Comparison of ENCODE assay signal across 8 cellular contexts in genomic region chr17:62423647-62424461, GRCh38. TPM values are rescaled to one million over a fixed set of nuclear protein-coding genes. Genes with fewer than 3 reads are reported as not detected.
DNase-seq lines count a peak whose midpoint lies in the region; ATAC-seq, FAIRE-seq and TF ChIP-seq lines count a peak whose summit lies in the region.
"Not testable (repeated sequence)": the region's sequence is repeated elsewhere in the genome, so short reads cannot be mapped to it uniquely, and the experiment has no call there.

TSS of gene METTL2A (plus strand) at chr17:62423897. CDS start at chr17:62423903, 6 bp downstream.

- H3K79me2 ChIP-seq in HepG2 (ENCODE audit: insufficient read depth, low read length) = not testable (repeated sequence)

- H3K27me3 Mint-ChIP-seq in CD4-positive, CD25-positive, alpha-beta regulatory T cell; activated CD4-positive, alpha-beta T cell treated with anti-CD3 and anti-CD28 coated beads, Interleukin-2, amount 10 ng/mL, durations not matched to agents 24 days and 14 days; dendritic cell treated with granulocyte-macrophage colony-stimulating factor and Interleukin-4, amounts not matched to agents 40 ng/mL and 50 ng/mL, for 4 days: not testable (repeated sequence)

- peak; percentile 78 to 93 (median 81) for DNase-seq in CD4-positive, CD25-positive, alpha-beta regulatory T cell
- peak; percentile 88 for DNase-seq in NCI-H526 treated with DMSO at 0.1 percent for 48 hours (lab: John Stamatoyannopoulos, UW)
- peak; percentile 96 for DNase-seq in activated CD4-positive, alpha-beta T cell treated with anti-CD3 and anti-CD28 coated beads, Interleukin-2, amount 10 ng/mL, durations not matched to agents 24 days and 14 days
- DNase-seq in HepG2 (ENCODE audit: low spot score) = peak; percentile 94
- peak; percentile 80 to 83 for DNase-seq in stimulated activated CD4-positive, alpha-beta T cell treated with anti-CD3 and anti-CD28 coated beads, Interleukin-2, amount 100 ng/mL, for 48 hours

- H3K36me3 Mint-ChIP-seq in CD4-positive, CD25-positive, alpha-beta regulatory T cell = not testable (repeated sequence)
- H3K36me3 Mint-ChIP-seq in activated CD4-positive, alpha-beta T cell treated with anti-CD3 and anti-CD28 coated beads, Interleukin-2, amount 10 ng/mL, durations not matched to agents 24 days and 14 days (ENCODE audit: low read depth) = peaks cover 22% of the 10 kb centered on the region
- H3K36me3 Mint-ChIP-seq in dendritic cell treated with granulocyte-macrophage colony-stimulating factor and Interleukin-4, amounts not matched to agents 40 ng/mL and 50 ng/mL, for 4 days (ENCODE audit: low read depth) = peaks cover 29% of the 10 kb centered on the region

- H3K4me3 Mint-ChIP-seq in CD4-positive, CD25-positive, alpha-beta regulatory T cell = peak within 1 kb of the TSS; percentile 92 to 100 (median 99)
- peak within 1 kb of the TSS; percentile 91 for H3K4me3 Mint-ChIP-seq in activated CD4-positive, alpha-beta T cell treated with anti-CD3 and anti-CD28 coated beads, Interleukin-2, amount 10 ng/mL, durations not matched to agents 24 days and 14 days
- peak within 1 kb of the TSS; percentile 88 for H3K4me3 Mint-ChIP-seq in dendritic cell treated with granulocyte-macrophage colony-stimulating factor and Interleukin-4, amounts not matched to agents 40 ng/mL and 50 ng/mL, for 4 days

- H3K9me3 Mint-ChIP-seq in CD4-positive, CD25-positive, alpha-beta regulatory T cell; activated CD4-positive, alpha-beta T cell treated with anti-CD3 and anti-CD28 coated beads, Interleukin-2, amount 10 ng/mL, durations not matched to agents 24 days and 14 days; dendritic cell treated with granulocyte-macrophage colony-stimulating factor and Interleukin-4, amounts not matched to agents 40 ng/mL and 50 ng/mL, for 4 days: not testable (repeated sequence)

- not testable (repeated sequence) for BruUV-seq in HepG2 (replicated peaks; lab: Mats Ljungman, UMichigan)

- peak; percentile 81 to 87 for TF ChIP-seq POLR2A in HepG2 (IDR thresholded peaks at IDR 0.05; ENCODE audit: insufficient read depth in 1 of 2, low read depth in 2 of 2, low read length in 2 of 2)

- H3K4me3 ChIP-seq in CD4-positive, CD25-positive, alpha-beta regulatory T cell (ENCODE audit: low read depth, low read length) = peak within 1 kb of the TSS; percentile 79
- peak within 1 kb of the TSS; percentile 86 to 96 (median 88) for H3K4me3 ChIP-seq in HepG2 (replicated peaks in 1 of 3; ENCODE audit: insufficient read depth in 1 of 3, low read depth in 2 of 3, low read length in 3 of 3)

- in situ Hi-C loops in HepG2 (cut with HindIII; ENCODE audit: extremely low pct_ligation_motif_present, low pct_unique_long_range_greater_than_20kb) = not testable (repeated sequence)

- peak in 1 of 2 experiments; percentile 29; a peak in 1 of 4 replicates for TF ChIP-seq EP300 in HepG2 (IDR thresholded peaks at IDR 0.05; ENCODE audit: low read depth in 2 of 2, low read length in 2 of 2)
- TF ChIP-seq EP300 in HepG2 (CRISPR knock-in tag; IDR thresholded peaks at IDR 0.05; ENCODE audit: borderline replicate concordance) = not testable (repeated sequence)

- CTCF ChIA-PET in HepG2 (lab: Yijun Ruan, JAX; ENCODE audit: low intra/inter-chr PET ratio, low total read pairs) = not testable (repeated sequence)

- TF ChIP-seq CTCF in HepG2 (CRISPR knock-in tag; IDR thresholded peaks at IDR 0.05) = peak; percentile 76

- 1% methylated on average over 51 of the region's 58 CpGs for WGBS in HepG2 (ENCODE audit: low lambda C conversion rate)

- peak within 1 kb of the TSS; percentile 65 for H3K27ac ChIP-seq in CD4-positive, CD25-positive, alpha-beta regulatory T cell (ENCODE audit: insufficient read depth, low read length, poor library complexity, severe bottlenecking)
- peak within 1 kb of the TSS; percentile 77 for H3K27ac ChIP-seq in HepG2 (ENCODE audit: extremely low read length, insufficient read depth, low read length)

- not testable (repeated sequence) for H3K9me3 ChIP-seq in CD4-positive, CD25-positive, alpha-beta regulatory T cell (ENCODE audit: control insufficient read depth in 2 of 2, low read length in 2 of 2); HepG2 (ENCODE audit: low read length)

- peak within 1 kb of the TSS; percentile 89 for H3K4me2 ChIP-seq in HepG2 (ENCODE audit: low read depth, low read length)

- peak within 1 kb of the TSS; percentile 80 for H3K9ac ChIP-seq in HepG2 (ENCODE audit: insufficient read depth, low read depth, low read length)

- intact Hi-C loops in activated CD4-positive, alpha-beta T cell treated with anti-CD3 and anti-CD28 coated beads, Interleukin-2, amount 10 ng/mL, durations not matched to agents 24 days and 14 days (cut with micrococcal nuclease) = loop anchor here (2.0 kb wide), 1 partner anchor 55 kb away; the partner anchor contains the start of gene TLK2
- intact Hi-C loops in dendritic cell treated with granulocyte-macrophage colony-stimulating factor and Interleukin-4, amounts not matched to agents 40 ng/mL and 50 ng/mL, for 4 days (cut with micrococcal nuclease) = loop anchor here (5.0 kb wide), 1 partner anchor 63 kb away; no protein-coding TSS in a partner anchor
- intact Hi-C loops in HepG2 (cut with micrococcal nuclease; ENCODE audit: unreplicated experiment) = loop anchor here (5.0 kb wide), 1 partner anchor 48 kb away; no protein-coding TSS in a partner anchor

- ATAC-seq in CD4-positive, CD25-positive, alpha-beta regulatory T cell (ENCODE audit: low read depth in 2 of 2) = peak; percentile 95 to 97
- ATAC-seq in GM19372 (IDR thresholded peaks at IDR 0.05; ENCODE audit: low read depth, unreplicated experiment) (peak; percentile 87), HG03521 (IDR thresholded peaks at IDR 0.05; ENCODE audit: unreplicated experiment) (peak; percentile 91), HepG2 (peak; percentile 94)

- not testable (repeated sequence) for H4K20me1 ChIP-seq in HepG2 (ENCODE audit: insufficient read depth, low read length)

- peaks cover 19 to 34% (median 25%) of the 10 kb centered on the region in 4 donors for H3K4me1 Mint-ChIP-seq in CD4-positive, CD25-positive, alpha-beta regulatory T cell
- H3K4me1 Mint-ChIP-seq in activated CD4-positive, alpha-beta T cell treated with anti-CD3 and anti-CD28 coated beads, Interleukin-2, amount 10 ng/mL, durations not matched to agents 24 days and 14 days = peaks cover 19% of the 10 kb centered on the region
- H3K4me1 Mint-ChIP-seq in dendritic cell treated with granulocyte-macrophage colony-stimulating factor and Interleukin-4, amounts not matched to agents 40 ng/mL and 50 ng/mL, for 4 days (ENCODE audit: low read depth) = peaks cover 19% of the 10 kb centered on the region

- peak within 1 kb of the TSS; percentile 70 for H2AFZ ChIP-seq in HepG2 (ENCODE audit: low read length)

- POLR2A ChIA-PET in HepG2 (lab: Yijun Ruan, JAX) = not testable (repeated sequence)

- FAIRE-seq in HepG2 (lab: Jason Lieb, UNC) = peak; percentile 87

- H3K36me3 ChIP-seq in CD4-positive, CD25-positive, alpha-beta regulatory T cell (ENCODE audit: control insufficient read depth, insufficient read depth, low read length) = not testable (repeated sequence)
- peaks cover 0 to 12% of the 10 kb centered on the region in 2 experiments; a peak in 2 of 5 replicates for H3K36me3 ChIP-seq in HepG2 (replicated peaks in 1 of 2; ENCODE audit: control insufficient read depth in 1 of 2, insufficient read depth in 2 of 2, low read length in 2 of 2)

- peak; percentile 58; the same call in 1 of the 2 replicates for TF ChIP-seq RAD21 in HepG2 (CRISPR knock-in tag; IDR thresholded peaks at IDR 0.05)

- peaks cover 13% of the 10 kb centered on the region for H3K4me1 ChIP-seq in CD4-positive, CD25-positive, alpha-beta regulatory T cell (ENCODE audit: control insufficient read depth, insufficient read depth, low read length, poor library complexity, severe bottlenecking)
- peaks cover 20% of the 10 kb centered on the region; the same call in 1 of the 2 replicates for H3K4me1 ChIP-seq in HepG2 (ENCODE audit: insufficient read depth, low read length)

- H3K27ac Mint-ChIP-seq in CD4-positive, CD25-positive, alpha-beta regulatory T cell = peak within 1 kb of the TSS; percentile 89 to 96 (median 94)
- H3K27ac Mint-ChIP-seq in activated CD4-positive, alpha-beta T cell treated with anti-CD3 and anti-CD28 coated beads, Interleukin-2, amount 10 ng/mL, durations not matched to agents 24 days and 14 days = peak within 1 kb of the TSS; percentile 90
- H3K27ac Mint-ChIP-seq in dendritic cell treated with granulocyte-macrophage colony-stimulating factor and Interleukin-4, amounts not matched to agents 40 ng/mL and 50 ng/mL, for 4 days = peak within 1 kb of the TSS; percentile 82

- H3K27me3 ChIP-seq in CD4-positive, CD25-positive, alpha-beta regulatory T cell (ENCODE audit: control insufficient read depth, insufficient read depth, low read length); HepG2 (ENCODE audit: control insufficient read depth in 1 of 2, insufficient read depth in 2 of 2, low read length in 2 of 2): not testable (repeated sequence)

RNA-seq across cellular contexts. Expression of gene METTL2A, which starts in this region (rescaled TPM):
- 10.4 TPM for total RNA-seq in CD4-positive, CD25-positive, alpha-beta regulatory T cell
- polyA plus RNA-seq in CD4-positive, CD25-positive, alpha-beta regulatory T cell = 10 to 100 TPM; 10.6 to 12.9 (median 12.4) TPM
- total RNA-seq in activated CD4-positive, alpha-beta T cell treated with anti-CD3 and anti-CD28 coated beads, Interleukin-2, amount 10 ng/mL, durations not matched to agents 24 days and 14 days = 35.6 and 36.8 TPM in 2 replicates
- 32.3 and 32.7 TPM in 2 replicates for total RNA-seq in HepG2 (2016; rRNA removed; fragmentation: Illumina TruSeq; extraction: Trizol)
- 9.2 and 9.4 TPM in 2 replicates for total RNA-seq in HepG2 (2016; cell fraction: cytosol; rRNA removed; fragmentation: Illumina TruSeq; extraction: Trizol; ENCODE audit: low read depth)
- 32.8 and 37.2 TPM in 2 replicates for total RNA-seq in HepG2 (2016; cell fraction: insoluble cytoplasmic fraction; rRNA removed; fragmentation: Illumina TruSeq; extraction: Trizol)
- 19.0 and 20.4 TPM in 2 replicates for total RNA-seq in HepG2 (2016; cell fraction: membrane; rRNA removed; fragmentation: Illumina TruSeq; extraction: Trizol)
- total RNA-seq in HepG2 (2016; cell fraction: nucleus; rRNA removed; fragmentation: Illumina TruSeq; extraction: Trizol) = 18.3 and 25.3 TPM in 2 replicates
- polyA plus RNA-seq in HepG2 (2011; rRNA removed) = 14.1 and 15.6 TPM in 2 replicates
- polyA plus RNA-seq in HepG2 (2011; cell fraction: cytosol; rRNA removed) = 10.4 and 14.4 TPM in 2 replicates
- polyA plus RNA-seq in HepG2 (2011; cell fraction: nucleus; rRNA removed) = 6.6 and 6.8 TPM in 2 replicates
- polyA plus RNA-seq in HepG2 (2012) = 15.5 and 18.0 TPM in 2 replicates
- 10.1 and 10.7 TPM in 2 replicates for polyA plus RNA-seq in HepG2 (2016; cell fraction: cytosol; fragmentation: Illumina TruSeq; extraction: Trizol; ENCODE audit: low read depth)
- polyA plus RNA-seq in HepG2 (2016; cell fraction: insoluble cytoplasmic fraction; fragmentation: Illumina TruSeq; extraction: Trizol; ENCODE audit: low read depth) = 30.7 and 30.9 TPM in 2 replicates
- 13.5 and 16.4 TPM in 2 replicates for polyA plus RNA-seq in HepG2 (2016; cell fraction: membrane; fragmentation: Illumina TruSeq; extraction: Trizol; ENCODE audit: low read depth)
- polyA plus RNA-seq in HepG2 (2016; cell fraction: nucleus; fragmentation: Illumina TruSeq; extraction: Trizol; ENCODE audit: insufficient read depth, low read depth) = 30.0 and 32.5 TPM in 2 replicates
- 10.1 and 17.2 TPM in 2 replicates for polyA minus RNA-seq in HepG2 (2011; rRNA and poly(A)+ RNA removed; ENCODE audit: low replicate concordance)
- 13.4 and 14.8 TPM in 2 replicates for polyA minus RNA-seq in HepG2 (2011; cell fraction: cytosol; rRNA and poly(A)+ RNA removed)
- polyA minus RNA-seq in HepG2 (2011; cell fraction: nucleus; rRNA and poly(A)+ RNA removed) = 20.7 and 25.7 TPM in 2 replicates

Comparison
In these comparisons a context has a peak if more than half of its experiments do, and no peak if none do; other contexts are left out.
1. Peak in every context shown above with its lines: DNase-seq, ATAC-seq, H3K4me3 ChIP-seq and H3K27ac ChIP-seq.